ENCODE assay signal across 25 cellular contexts in genomic region chr14:104942586-104942985, GRCh38. TPM values are rescaled to one million over a fixed set of nuclear protein-coding genes. Genes with fewer than 3 reads are reported as not detected.
"Had no signal": no experiment of that assay in that cellular context is flagged by ENCODE, and none has a peak within 500 bp of the region (broad histone marks: within the 10 kb centered on the region; RNA-seq: fewer than 3 reads in every experiment).

No MANE protein-coding gene starts in this region.

- H3K9me3 ChIP-seq: breast epithelium, Peyer's patch had no signal

- H3K4me3 Mint-ChIP-seq: activated B cell treated with CpG ODN at 0.5 μM for 24 hours; activated CD4-positive, alpha-beta memory T cell treated with anti-CD3 and anti-CD28 coated beads, Interleukin-2, amount 10 ng/mL, durations not matched to agents 7 days and 5 days; activated naive CD4-positive, alpha-beta T cell treated with anti-CD3 and anti-CD28 coated beads, Interleukin-2, amount 50 U/mL, for 24 hours; activated T-cell treated with anti-CD3 and anti-CD28 coated beads, Interleukin-2, amount 50 U/mL, for 24 hours; T-helper 17 cell had no signal

- H3K36me3 Mint-ChIP-seq: activated naive CD4-positive, alpha-beta T cell treated with anti-CD3 and anti-CD28 coated beads, Interleukin-2, amount 50 U/mL, for 24 hours had no signal

- H3K27me3 Mint-ChIP-seq: activated B cell treated with CpG ODN at 0.5 μM for 24 hours; activated naive CD4-positive, alpha-beta T cell treated with anti-CD3 and anti-CD28 coated beads, Interleukin-2, amount 50 U/mL, for 24 hours; activated T-cell treated with anti-CD3 and anti-CD28 coated beads, Interleukin-2, amount 50 U/mL, for 24 hours had no signal

- H3K36me3 ChIP-seq: breast epithelium, Peyer's patch had no signal

- H3K27me3 ChIP-seq: breast epithelium, Peyer's patch had no signal

- H3K4me1 ChIP-seq: breast epithelium, Peyer's patch had no signal

- H3K9me3 Mint-ChIP-seq: activated B cell treated with CpG ODN at 0.5 μM for 24 hours; activated CD4-positive, alpha-beta memory T cell treated with anti-CD3 and anti-CD28 coated beads, Interleukin-2, amount 10 ng/mL, durations not matched to agents 7 days and 5 days; activated naive CD4-positive, alpha-beta T cell treated with anti-CD3 and anti-CD28 coated beads, Interleukin-2, amount 50 U/mL, for 24 hours; activated T-cell treated with anti-CD3 and anti-CD28 coated beads, Interleukin-2, amount 50 U/mL, for 24 hours had no signal

- H3K4me1 Mint-ChIP-seq: activated B cell treated with CpG ODN at 0.5 μM for 24 hours; activated CD4-positive, alpha-beta memory T cell treated with anti-CD3 and anti-CD28 coated beads, Interleukin-2, amount 10 ng/mL, durations not matched to agents 7 days and 5 days; activated naive CD4-positive, alpha-beta T cell treated with anti-CD3 and anti-CD28 coated beads, Interleukin-2, amount 50 U/mL, for 24 hours had no signal

- H3K27ac Mint-ChIP-seq: activated B cell treated with CpG ODN at 0.5 μM for 24 hours; activated CD4-positive, alpha-beta memory T cell treated with anti-CD3 and anti-CD28 coated beads, Interleukin-2, amount 10 ng/mL, durations not matched to agents 7 days and 5 days; activated naive CD4-positive, alpha-beta T cell treated with anti-CD3 and anti-CD28 coated beads, Interleukin-2, amount 50 U/mL, for 24 hours; activated T-cell treated with anti-CD3 and anti-CD28 coated beads, Interleukin-2, amount 50 U/mL, for 24 hours; T-helper 17 cell had no signal

- DNase-seq: activated B cell treated with CpG ODN at 0.5 μM for 24 hours; activated CD4-positive, alpha-beta memory T cell treated with anti-CD3 and anti-CD28 coated beads, Interleukin-2, amount 10 ng/mL, durations not matched to agents 7 days and 5 days; activated CD4-positive, alpha-beta T cell treated with anti-CD3 and anti-CD28 coated beads, Interleukin-2, amount 50 U/mL, for 1 hour; activated CD8-positive, alpha-beta memory T cell treated with anti-CD3 and anti-CD28 coated beads, Interleukin-2, amount 50 U/mL, for 48 hours; activated gamma-delta T cell treated with Interleukin-2 at 50 U/mL for 16 hours; activated T-cell treated with anti-CD3 and anti-CD28 coated beads, Interleukin-2, amount 50 U/mL, for 24 hours; caudate nucleus; Karpas-422; MM.1S; NCI-H1105; NCI-H1436; NCI-H1694 treated with DMSO at 0.1 percent for 48 hours; NCI-H2029 treated with DMSO at 0.1 percent for 48 hours; NCI-H510A treated with DMSO at 0.1 percent for 48 hours; NCI-H69; NK-92 treated with Interleukin-12 subunit alpha and Interleukin-12 subunit beta, amount 100 ng/mL, for 24 hours; SHP77 treated with DMSO at 0.1 percent for 48 hours; T-helper 9 cell had no signal

- H3K27ac ChIP-seq: breast epithelium, Peyer's patch, RWPE1 had no signal

- H3K4me3 ChIP-seq: breast epithelium, K562, Peyer's patch had no signal

- ATAC-seq: K562, T-helper 17 cell had no signal

RNA-seq across cellular contexts. Expression of gene PLD4, which starts 17.9 kb away (rescaled TPM):
- total RNA-seq: activated CD4-positive, alpha-beta memory T cell treated with anti-CD3 and anti-CD28 coated beads, Interleukin-2, amount 10 ng/mL, durations not matched to agents 7 days and 5 days; SK-MEL-5 had no signal
- polyA plus RNA-seq: K562 had no signal

RNA-seq across cellular contexts. Expression of gene AHNAK2, which starts 35.6 kb away (rescaled TPM):
- total RNA-seq: activated B cell treated with CpG ODN at 0.5 μM for 24 hours; activated CD4-positive, alpha-beta memory T cell treated with anti-CD3 and anti-CD28 coated beads, Interleukin-2, amount 10 ng/mL, durations not matched to agents 7 days and 5 days; T-helper 17 cell had no signal
